Comparison of ENCODE assay signal across 1 cellular context in the genomic region with DNA sequence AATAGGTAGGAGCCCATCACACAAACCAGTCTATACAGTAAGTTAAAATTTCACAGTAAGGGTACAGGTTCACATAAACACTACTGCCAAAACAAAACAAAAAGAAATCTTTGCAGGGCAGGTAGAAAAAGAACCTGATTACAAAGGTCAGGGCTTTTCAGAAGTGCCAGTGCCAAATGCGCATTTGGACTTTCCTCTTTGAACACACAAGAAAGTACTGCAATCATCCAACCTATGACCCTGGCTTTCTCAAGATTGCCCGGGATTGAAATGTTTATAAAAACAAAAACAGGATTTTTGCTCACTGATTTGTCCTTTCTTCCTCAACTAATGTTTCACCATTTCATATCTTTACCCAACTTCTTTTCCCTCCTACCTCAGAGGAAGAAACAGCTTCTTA.
TF ChIP-seq lines count a peak whose summit lies in the region.

No MANE protein-coding gene starts in this region.

TF ChIP-seq in HepG2, 621 proteins besides CTCF, POLR2A, EP300 and RAD21:
- TF ChIP-seq, protein P1, sequence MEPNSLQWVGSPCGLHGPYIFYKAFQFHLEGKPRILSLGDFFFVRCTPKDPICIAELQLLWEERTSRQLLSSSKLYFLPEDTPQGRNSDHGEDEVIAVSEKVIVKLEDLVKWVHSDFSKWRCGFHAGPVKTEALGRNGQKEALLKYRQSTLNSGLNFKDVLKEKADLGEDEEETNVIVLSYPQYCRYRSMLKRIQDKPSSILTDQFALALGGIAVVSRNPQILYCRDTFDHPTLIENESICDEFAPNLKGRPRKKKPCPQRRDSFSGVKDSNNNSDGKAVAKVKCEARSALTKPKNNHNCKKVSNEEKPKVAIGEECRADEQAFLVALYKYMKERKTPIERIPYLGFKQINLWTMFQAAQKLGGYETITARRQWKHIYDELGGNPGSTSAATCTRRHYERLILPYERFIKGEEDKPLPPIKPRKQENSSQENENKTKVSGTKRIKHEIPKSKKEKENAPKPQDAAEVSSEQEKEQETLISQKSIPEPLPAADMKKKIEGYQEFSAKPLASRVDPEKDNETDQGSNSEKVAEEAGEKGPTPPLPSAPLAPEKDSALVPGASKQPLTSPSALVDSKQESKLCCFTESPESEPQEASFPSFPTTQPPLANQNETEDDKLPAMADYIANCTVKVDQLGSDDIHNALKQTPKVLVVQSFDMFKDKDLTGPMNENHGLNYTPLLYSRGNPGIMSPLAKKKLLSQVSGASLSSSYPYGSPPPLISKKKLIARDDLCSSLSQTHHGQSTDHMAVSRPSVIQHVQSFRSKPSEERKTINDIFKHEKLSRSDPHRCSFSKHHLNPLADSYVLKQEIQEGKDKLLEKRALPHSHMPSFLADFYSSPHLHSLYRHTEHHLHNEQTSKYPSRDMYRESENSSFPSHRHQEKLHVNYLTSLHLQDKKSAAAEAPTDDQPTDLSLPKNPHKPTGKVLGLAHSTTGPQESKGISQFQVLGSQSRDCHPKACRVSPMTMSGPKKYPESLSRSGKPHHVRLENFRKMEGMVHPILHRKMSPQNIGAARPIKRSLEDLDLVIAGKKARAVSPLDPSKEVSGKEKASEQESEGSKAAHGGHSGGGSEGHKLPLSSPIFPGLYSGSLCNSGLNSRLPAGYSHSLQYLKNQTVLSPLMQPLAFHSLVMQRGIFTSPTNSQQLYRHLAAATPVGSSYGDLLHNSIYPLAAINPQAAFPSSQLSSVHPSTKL (CRISPR knock-in tag; IDR thresholded peaks at IDR 0.05), result peak; percentile 66
- peak; percentile 52; the same call in 1 of the 2 replicates for TF ChIP-seq ZMYM4 (CRISPR knock-in tag; IDR thresholded peaks at IDR 0.05)
- TF ChIP-seq, protein P2, sequence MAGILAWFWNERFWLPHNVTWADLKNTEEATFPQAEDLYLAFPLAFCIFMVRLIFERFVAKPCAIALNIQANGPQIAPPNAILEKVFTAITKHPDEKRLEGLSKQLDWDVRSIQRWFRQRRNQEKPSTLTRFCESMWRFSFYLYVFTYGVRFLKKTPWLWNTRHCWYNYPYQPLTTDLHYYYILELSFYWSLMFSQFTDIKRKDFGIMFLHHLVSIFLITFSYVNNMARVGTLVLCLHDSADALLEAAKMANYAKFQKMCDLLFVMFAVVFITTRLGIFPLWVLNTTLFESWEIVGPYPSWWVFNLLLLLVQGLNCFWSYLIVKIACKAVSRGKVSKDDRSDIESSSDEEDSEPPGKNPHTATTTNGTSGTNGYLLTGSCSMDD (CRISPR knock-in tag; IDR thresholded peaks at IDR 0.05), result no peak
- TF ChIP-seq, protein P3, sequence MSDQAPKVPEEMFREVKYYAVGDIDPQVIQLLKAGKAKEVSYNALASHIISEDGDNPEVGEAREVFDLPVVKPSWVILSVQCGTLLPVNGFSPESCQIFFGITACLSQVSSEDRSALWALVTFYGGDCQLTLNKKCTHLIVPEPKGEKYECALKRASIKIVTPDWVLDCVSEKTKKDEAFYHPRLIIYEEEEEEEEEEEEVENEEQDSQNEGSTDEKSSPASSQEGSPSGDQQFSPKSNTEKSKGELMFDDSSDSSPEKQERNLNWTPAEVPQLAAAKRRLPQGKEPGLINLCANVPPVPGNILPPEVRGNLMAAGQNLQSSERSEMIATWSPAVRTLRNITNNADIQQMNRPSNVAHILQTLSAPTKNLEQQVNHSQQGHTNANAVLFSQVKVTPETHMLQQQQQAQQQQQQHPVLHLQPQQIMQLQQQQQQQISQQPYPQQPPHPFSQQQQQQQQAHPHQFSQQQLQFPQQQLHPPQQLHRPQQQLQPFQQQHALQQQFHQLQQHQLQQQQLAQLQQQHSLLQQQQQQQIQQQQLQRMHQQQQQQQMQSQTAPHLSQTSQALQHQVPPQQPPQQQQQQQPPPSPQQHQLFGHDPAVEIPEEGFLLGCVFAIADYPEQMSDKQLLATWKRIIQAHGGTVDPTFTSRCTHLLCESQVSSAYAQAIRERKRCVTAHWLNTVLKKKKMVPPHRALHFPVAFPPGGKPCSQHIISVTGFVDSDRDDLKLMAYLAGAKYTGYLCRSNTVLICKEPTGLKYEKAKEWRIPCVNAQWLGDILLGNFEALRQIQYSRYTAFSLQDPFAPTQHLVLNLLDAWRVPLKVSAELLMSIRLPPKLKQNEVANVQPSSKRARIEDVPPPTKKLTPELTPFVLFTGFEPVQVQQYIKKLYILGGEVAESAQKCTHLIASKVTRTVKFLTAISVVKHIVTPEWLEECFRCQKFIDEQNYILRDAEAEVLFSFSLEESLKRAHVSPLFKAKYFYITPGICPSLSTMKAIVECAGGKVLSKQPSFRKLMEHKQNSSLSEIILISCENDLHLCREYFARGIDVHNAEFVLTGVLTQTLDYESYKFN (CRISPR knock-in tag; conservative IDR thresholded peaks at IDR 0.05), result 0 out of 2 replicates have a peak, but pooled peaks have one; percentile 15
- TF ChIP-seq NR2F6 (IDR thresholded peaks at IDR 0.05), result peak; percentile 54
- TF ChIP-seq NR2F6 (CRISPR knock-in tag; IDR thresholded peaks at IDR 0.05), result peak; percentile 58
- no peak for TF ChIP-seq ZC3H13 (CRISPR knock-in tag; IDR thresholded peaks at IDR 0.05)
- no peak for TF ChIP-seq SOX6 (IDR thresholded peaks at IDR 0.05)
- TF ChIP-seq SOX6 (CRISPR knock-in tag; IDR thresholded peaks at IDR 0.05), result 0 out of 2 replicates have a peak, but pooled peaks have one; percentile 36
- TF ChIP-seq ZMYM2 (CRISPR knock-in tag; IDR thresholded peaks at IDR 0.05), result 0 out of 2 replicates have a peak, but pooled peaks have one; percentile 30
- TF ChIP-seq, protein P4, sequence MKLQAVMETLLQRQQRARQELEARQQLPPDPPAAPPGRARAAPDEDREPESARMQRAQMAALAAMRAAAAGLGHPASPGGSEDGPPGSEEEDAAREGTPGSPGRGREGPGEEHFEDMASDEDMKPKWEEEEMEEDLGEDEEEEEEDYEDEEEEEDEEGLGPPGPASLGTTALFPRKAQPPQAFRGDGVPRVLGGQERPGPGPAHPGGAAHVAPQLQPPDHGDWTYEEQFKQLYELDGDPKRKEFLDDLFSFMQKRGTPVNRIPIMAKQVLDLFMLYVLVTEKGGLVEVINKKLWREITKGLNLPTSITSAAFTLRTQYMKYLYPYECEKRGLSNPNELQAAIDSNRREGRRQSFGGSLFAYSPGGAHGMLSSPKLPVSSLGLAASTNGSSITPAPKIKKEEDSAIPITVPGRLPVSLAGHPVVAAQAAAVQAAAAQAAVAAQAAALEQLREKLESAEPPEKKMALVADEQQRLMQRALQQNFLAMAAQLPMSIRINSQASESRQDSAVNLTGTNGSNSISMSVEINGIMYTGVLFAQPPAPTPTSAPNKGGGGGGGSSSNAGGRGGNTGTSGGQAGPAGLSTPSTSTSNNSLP (IDR thresholded peaks at IDR 0.05; ENCODE audit: low read depth, low read length), result no peak
- TF ChIP-seq, protein P5, sequence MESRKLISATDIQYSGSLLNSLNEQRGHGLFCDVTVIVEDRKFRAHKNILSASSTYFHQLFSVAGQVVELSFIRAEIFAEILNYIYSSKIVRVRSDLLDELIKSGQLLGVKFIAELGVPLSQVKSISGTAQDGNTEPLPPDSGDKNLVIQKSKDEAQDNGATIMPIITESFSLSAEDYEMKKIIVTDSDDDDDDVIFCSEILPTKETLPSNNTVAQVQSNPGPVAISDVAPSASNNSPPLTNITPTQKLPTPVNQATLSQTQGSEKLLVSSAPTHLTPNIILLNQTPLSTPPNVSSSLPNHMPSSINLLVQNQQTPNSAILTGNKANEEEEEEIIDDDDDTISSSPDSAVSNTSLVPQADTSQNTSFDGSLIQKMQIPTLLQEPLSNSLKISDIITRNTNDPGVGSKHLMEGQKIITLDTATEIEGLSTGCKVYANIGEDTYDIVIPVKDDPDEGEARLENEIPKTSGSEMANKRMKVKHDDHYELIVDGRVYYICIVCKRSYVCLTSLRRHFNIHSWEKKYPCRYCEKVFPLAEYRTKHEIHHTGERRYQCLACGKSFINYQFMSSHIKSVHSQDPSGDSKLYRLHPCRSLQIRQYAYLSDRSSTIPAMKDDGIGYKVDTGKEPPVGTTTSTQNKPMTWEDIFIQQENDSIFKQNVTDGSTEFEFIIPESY (CRISPR knock-in tag; IDR thresholded peaks at IDR 0.05), result peak; percentile 79
- TF ChIP-seq HNF4A (CRISPR knock-in tag; IDR thresholded peaks at IDR 0.05), result peak; percentile 74
- TF ChIP-seq IRF2 (CRISPR knock-in tag; IDR thresholded peaks at IDR 0.05), result no peak
- TF ChIP-seq NR2F2 (IDR thresholded peaks at IDR 0.05; ENCODE audit: borderline replicate concordance, low read depth), result peak; percentile 62; the same call in 1 of the 2 replicates
- no peak for TF ChIP-seq FOXP1 (IDR thresholded peaks at IDR 0.05)
- TF ChIP-seq FOXP1 (CRISPR knock-in tag; IDR thresholded peaks at IDR 0.05), result peak; percentile 25; the same call in 1 of the 2 replicates
- no peak for TF ChIP-seq ZNF549 (CRISPR knock-in tag; IDR thresholded peaks at IDR 0.05)
- TF ChIP-seq, protein P6, sequence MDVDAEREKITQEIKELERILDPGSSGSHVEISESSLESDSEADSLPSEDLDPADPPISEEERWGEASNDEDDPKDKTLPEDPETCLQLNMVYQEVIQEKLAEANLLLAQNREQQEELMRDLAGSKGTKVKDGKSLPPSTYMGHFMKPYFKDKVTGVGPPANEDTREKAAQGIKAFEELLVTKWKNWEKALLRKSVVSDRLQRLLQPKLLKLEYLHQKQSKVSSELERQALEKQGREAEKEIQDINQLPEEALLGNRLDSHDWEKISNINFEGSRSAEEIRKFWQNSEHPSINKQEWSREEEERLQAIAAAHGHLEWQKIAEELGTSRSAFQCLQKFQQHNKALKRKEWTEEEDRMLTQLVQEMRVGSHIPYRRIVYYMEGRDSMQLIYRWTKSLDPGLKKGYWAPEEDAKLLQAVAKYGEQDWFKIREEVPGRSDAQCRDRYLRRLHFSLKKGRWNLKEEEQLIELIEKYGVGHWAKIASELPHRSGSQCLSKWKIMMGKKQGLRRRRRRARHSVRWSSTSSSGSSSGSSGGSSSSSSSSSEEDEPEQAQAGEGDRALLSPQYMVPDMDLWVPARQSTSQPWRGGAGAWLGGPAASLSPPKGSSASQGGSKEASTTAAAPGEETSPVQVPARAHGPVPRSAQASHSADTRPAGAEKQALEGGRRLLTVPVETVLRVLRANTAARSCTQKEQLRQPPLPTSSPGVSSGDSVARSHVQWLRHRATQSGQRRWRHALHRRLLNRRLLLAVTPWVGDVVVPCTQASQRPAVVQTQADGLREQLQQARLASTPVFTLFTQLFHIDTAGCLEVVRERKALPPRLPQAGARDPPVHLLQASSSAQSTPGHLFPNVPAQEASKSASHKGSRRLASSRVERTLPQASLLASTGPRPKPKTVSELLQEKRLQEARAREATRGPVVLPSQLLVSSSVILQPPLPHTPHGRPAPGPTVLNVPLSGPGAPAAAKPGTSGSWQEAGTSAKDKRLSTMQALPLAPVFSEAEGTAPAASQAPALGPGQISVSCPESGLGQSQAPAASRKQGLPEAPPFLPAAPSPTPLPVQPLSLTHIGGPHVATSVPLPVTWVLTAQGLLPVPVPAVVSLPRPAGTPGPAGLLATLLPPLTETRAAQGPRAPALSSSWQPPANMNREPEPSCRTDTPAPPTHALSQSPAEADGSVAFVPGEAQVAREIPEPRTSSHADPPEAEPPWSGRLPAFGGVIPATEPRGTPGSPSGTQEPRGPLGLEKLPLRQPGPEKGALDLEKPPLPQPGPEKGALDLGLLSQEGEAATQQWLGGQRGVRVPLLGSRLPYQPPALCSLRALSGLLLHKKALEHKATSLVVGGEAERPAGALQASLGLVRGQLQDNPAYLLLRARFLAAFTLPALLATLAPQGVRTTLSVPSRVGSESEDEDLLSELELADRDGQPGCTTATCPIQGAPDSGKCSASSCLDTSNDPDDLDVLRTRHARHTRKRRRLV (CRISPR knock-in tag; IDR thresholded peaks at IDR 0.05), result no peak
- no peak for TF ChIP-seq ZSCAN31 (CRISPR knock-in tag; IDR thresholded peaks at IDR 0.05; ENCODE audit: low read depth)
- TF ChIP-seq KLF12 (CRISPR knock-in tag; IDR thresholded peaks at IDR 0.05; ENCODE audit: borderline replicate concordance), result no peak
- no peak for TF ChIP-seq BORCS8-MEF2B (CRISPR knock-in tag; IDR thresholded peaks at IDR 0.05)
- TF ChIP-seq HNF4G (IDR thresholded peaks at IDR 0.05; ENCODE audit: borderline replicate concordance, low read depth, low read length), result peak; percentile 54; the same call in 1 of the 2 replicates
- TF ChIP-seq HNF4G (CRISPR knock-in tag; IDR thresholded peaks at IDR 0.05; ENCODE audit: borderline replicate concordance, low read depth), result no peak
- 0 out of 4 replicates have a peak, but pooled peaks of 1 of the 2 experiments have one; percentile 28 for TF ChIP-seq NR2F1 (CRISPR knock-in tag; IDR thresholded peaks at IDR 0.05)
